Comparison of ENCODE assay signal across 20 cellular contexts in genomic region chr1:179984942-179985341, GRCh38. TPM values are rescaled to one million over a fixed set of nuclear protein-coding genes. Genes with fewer than 3 reads are reported as not detected.
DNase-seq lines count a peak whose midpoint lies in the region; ATAC-seq and TF ChIP-seq lines count a peak whose summit lies in the region.
"Had no signal": no experiment of that assay in that cellular context is flagged by ENCODE, and none has a peak within 500 bp of the region (broad histone marks: within the 10 kb centered on the region; RNA-seq: fewer than 3 reads in every experiment).

No MANE protein-coding gene starts in this region.

- peak; percentile 37 to 41 for ATAC-seq in activated T-cell treated with anti-CD3 and anti-CD28 coated beads, Interleukin-2, amount 50 U/mL, for 72 hours (replicated peaks in 1 of 2)
- ATAC-seq in GM19395 (IDR thresholded peaks at IDR 0.05; ENCODE audit: unreplicated experiment), result peak; percentile 65
- ATAC-seq in HG02840 (IDR thresholded peaks at IDR 0.05; ENCODE audit: low FRiP score, unreplicated experiment), result no peak
- no peak for ATAC-seq in gastroesophageal sphincter
- ATAC-seq: A549, Right ventricle myocardium inferior had no signal

- no peak overlapping the region for H3K4me3 Mint-ChIP-seq in activated T-cell treated with anti-CD3 and anti-CD28 coated beads, Interleukin-2, amount 50 U/mL, for 72 hours
- H3K4me3 Mint-ChIP-seq in mesothelial cell of epicardium, result no peak overlapping the region
- H3K4me3 Mint-ChIP-seq: CD4-positive, alpha-beta T cell had no signal

- H3K27me3 ChIP-seq in MM.1S (replicated peaks; ENCODE audit: insufficient read depth, low read length), result no peaks in the 10 kb centered on the region
- no peaks in the 10 kb centered on the region for H3K27me3 ChIP-seq in gastroesophageal sphincter

- H3K36me3 Mint-ChIP-seq in activated T-cell treated with anti-CD3 and anti-CD28 coated beads, Interleukin-2, amount 50 U/mL, for 72 hours (ENCODE audit: insufficient read depth in 2 of 2), result peaks cover 1 to 3% of the 10 kb centered on the region in 2 donors
- H3K36me3 Mint-ChIP-seq in mesothelial cell of epicardium, result peaks cover 4% of the 10 kb centered on the region

- H3K36me3 ChIP-seq in MM.1S (replicated peaks; ENCODE audit: insufficient read depth, low read length), result no peaks in the 10 kb centered on the region; the same call in none of the 2 replicates
- H3K36me3 ChIP-seq in gastroesophageal sphincter, result peaks cover 0 to 13% of the 10 kb centered on the region in 2 donors

- H3K27ac Mint-ChIP-seq in activated T-cell treated with anti-CD3 and anti-CD28 coated beads, Interleukin-2, amount 50 U/mL, for 72 hours, result no peak overlapping the region
- H3K27ac Mint-ChIP-seq in mesothelial cell of epicardium, result peak overlapping the region; percentile 3
- H3K27ac Mint-ChIP-seq: CD4-positive, alpha-beta T cell had no signal

- peaks cover 5% of the 10 kb centered on the region for H4K20me1 ChIP-seq in MM.1S (ENCODE audit: insufficient read depth, low read length)

- H3K4me1 Mint-ChIP-seq in activated T-cell treated with anti-CD3 and anti-CD28 coated beads, Interleukin-2, amount 50 U/mL, for 72 hours (ENCODE audit: low read depth), result peaks cover 19% of the 10 kb centered on the region
- peaks cover 7% of the 10 kb centered on the region for H3K4me1 Mint-ChIP-seq in mesothelial cell of epicardium

- no peaks in the 10 kb centered on the region for H3K27me3 Mint-ChIP-seq in activated T-cell treated with anti-CD3 and anti-CD28 coated beads, Interleukin-2, amount 50 U/mL, for 72 hours (ENCODE audit: low read depth)
- no peaks in the 10 kb centered on the region for H3K27me3 Mint-ChIP-seq in mesothelial cell of epicardium (ENCODE audit: low read depth)
- H3K27me3 Mint-ChIP-seq: CD4-positive, alpha-beta T cell had no signal

- no peak overlapping the region for H3K9ac ChIP-seq in MM.1S (ENCODE audit: low read length)

- H3F3A ChIP-seq in MM.1S (ENCODE audit: insufficient read depth, low read length), result no peaks in the 10 kb centered on the region

- H3K9me2 ChIP-seq in MM.1S (replicated peaks; ENCODE audit: insufficient read depth, low read length), result no peaks in the 10 kb centered on the region

- H3K4me1 ChIP-seq in MM.1S (ENCODE audit: low read length), result peaks cover 12% of the 10 kb centered on the region
- H3K4me1 ChIP-seq in gastroesophageal sphincter, result peaks cover 0 to 10% (median 0%) of the 10 kb centered on the region in 3 donors
- H3K4me1 ChIP-seq: A549 had no signal

- DNase-seq in activated T-cell treated with anti-CD3 and anti-CD28 coated beads, Interleukin-2, amount 50 U/mL, for 72 hours, result no peak
- DNase-seq in activated T-cell treated with anti-CD3 and anti-CD28 coated beads, Interleukin-2, amount 50 U/mL, for 48 hours, result no peak
- DNase-seq in MM.1S, result peak; percentile 5
- no peak for DNase-seq in mesothelial cell of epicardium (ENCODE audit: low spot score in 2 of 2, unreplicated experiment in 2 of 2)
- no peak for DNase-seq in mucosa of gallbladder (ENCODE audit: low spot score)
- DNase-seq: CD4-positive, alpha-beta T cell; DMS153; GDM1; Karpas-422; NCI-H1048; NCI-H1436 treated with DMSO at 0.1 percent for 48 hours; NCI-H2029 treated with DMSO at 0.1 percent for 48 hours; NCI-H2171; NCI-H446 treated with DMSO at 0.1 percent for 48 hours had no signal

- H3K9me3 Mint-ChIP-seq in activated T-cell treated with anti-CD3 and anti-CD28 coated beads, Interleukin-2, amount 50 U/mL, for 72 hours, result no peaks in the 10 kb centered on the region
- H3K9me3 Mint-ChIP-seq in mesothelial cell of epicardium, result peaks cover 1% of the 10 kb centered on the region
- H3K9me3 Mint-ChIP-seq: CD4-positive, alpha-beta T cell had no signal

- peak overlapping the region; percentile 5; the same call in 1 of the 2 replicates for H3K4me2 ChIP-seq in MM.1S (ENCODE audit: low read depth, low read length)
- H3K4me2 ChIP-seq: A549 had no signal

- H2AFZ ChIP-seq in MM.1S (ENCODE audit: low read length), result no peak overlapping the region

- TF ChIP-seq EP300 in gastroesophageal sphincter (IDR thresholded peaks at IDR 0.05), result no peak

- H3K9me3 ChIP-seq in MM.1S (replicated peaks; ENCODE audit: insufficient read depth, low read length) (no peaks in the 10 kb centered on the region), gastroesophageal sphincter (no peaks in the 10 kb centered on the region)

- H3K27ac ChIP-seq in MM.1S (ENCODE audit: low read length) (no peak overlapping the region), gastroesophageal sphincter (no peak overlapping the region)
- H3K27ac ChIP-seq: A549, HL-60 had no signal

- H3K4me3 ChIP-seq in MM.1S (ENCODE audit: low read length) (no peak overlapping the region), gastroesophageal sphincter (no peak overlapping the region)
- H3K4me3 ChIP-seq: A549 had no signal

- peaks cover 83% of the 10 kb centered on the region for H3K79me2 ChIP-seq in MM.1S (ENCODE audit: low read length)

- TF ChIP-seq POLR2A in gastroesophageal sphincter (IDR thresholded peaks at IDR 0.05), result no peak

- TF ChIP-seq CTCF in MM.1S (IDR thresholded peaks at IDR 0.05; ENCODE audit: low read length) (no peak), mesothelial cell of epicardium (IDR thresholded peaks at IDR 0.05; ENCODE audit: unreplicated experiment) (no peak), gastroesophageal sphincter (IDR thresholded peaks at IDR 0.05) (no peak)

RNA-seq across cellular contexts. Expression of gene CEP350, which starts 30.3 kb away (rescaled TPM):
- 10 to 100 TPM; 60.6 to 63.7 TPM for total RNA-seq in activated T-cell treated with anti-CD3 and anti-CD28 coated beads, Interleukin-2, amount 50 U/mL, for 72 hours
- total RNA-seq in mesothelial cell of epicardium, result 54.6 to 58.0 TPM (median 55.1 TPM) in 3 replicates
- total RNA-seq in mucosa of gallbladder, result 48.4 TPM
- total RNA-seq in gastroesophageal sphincter, result 10 to 100 TPM; 74.4 to 89.0 (median 82.0) TPM

Comparison
In these comparisons a context has a peak if more than half of its experiments do, and no peak if none do; other contexts are left out.
1. ATAC-seq: peak in activated T-cell treated with anti-CD3 and anti-CD28 coated beads, Interleukin-2, amount 50 U/mL, for 72 hours (2 of 2) and GM19395 (single experiment); none in HG02840 (single experiment) and gastroesophageal sphincter (single experiment).